In the genomic region with DNA sequence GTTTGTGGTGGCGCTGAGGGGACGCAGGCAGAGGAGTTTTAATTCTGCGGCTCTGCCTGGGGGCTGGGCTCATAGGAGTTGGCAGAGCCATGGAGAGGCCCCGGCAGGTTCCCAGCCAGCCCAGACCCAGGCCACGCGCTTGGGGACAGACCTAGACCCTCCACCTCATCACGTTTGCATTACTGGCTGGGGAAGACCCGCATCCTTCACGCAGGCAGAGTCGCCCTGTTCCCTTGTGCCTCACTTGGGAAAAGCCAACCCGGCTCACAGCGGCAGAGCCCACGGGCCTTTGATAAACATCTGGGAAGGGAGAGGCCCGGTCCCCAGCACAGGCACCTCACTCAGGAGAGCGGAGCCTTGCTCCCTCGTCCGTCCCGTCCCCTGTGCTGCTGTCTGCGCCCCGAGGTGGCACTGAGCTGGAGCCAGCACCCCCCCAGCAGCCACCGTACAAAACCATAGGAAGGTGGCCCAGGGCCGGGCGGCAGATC, we compare ENCODE assay signal across 13 cellular contexts. TPM values are rescaled to one million over a fixed set of nuclear protein-coding genes. Genes with fewer than 3 reads are reported as not detected.
DNase-seq lines count a peak whose midpoint lies in the region; ATAC-seq and TF ChIP-seq lines count a peak whose summit lies in the region.
"Had no signal": no experiment of that assay in that cellular context is flagged by ENCODE, and none has a peak within 500 bp of the region (broad histone marks: within the 10 kb centered on the region; RNA-seq: fewer than 3 reads in every experiment).

No MANE protein-coding gene starts in this region.

- peak overlapping the region; percentile 39 for H3K27ac Mint-ChIP-seq in glutamatergic neuron (ENCODE audit: unreplicated experiment)
- H3K27ac Mint-ChIP-seq: activated B cell treated with CpG ODN at 0.5 μM for 24 hours; stimulated activated naive CD8-positive, alpha-beta T cell treated with anti-CD3 and anti-CD28 coated beads, Interleukin-15, Interleukin-2, amounts not matched to agents 100 ng/mL and 50 ng/mL, for 24 hours had no signal

- no peak for TF ChIP-seq POLR2A in heart left ventricle (IDR thresholded peaks at IDR 0.05)

- peak overlapping the region in 11 of 12 donors; percentile 2 to 58 (median 47) for H3K27ac ChIP-seq in heart left ventricle

- H3K27me3 ChIP-seq in heart left ventricle: no peaks in the 10 kb centered on the region
- H3K27me3 ChIP-seq: adrenal gland had no signal

- H3K9me3 Mint-ChIP-seq in glutamatergic neuron (ENCODE audit: unreplicated experiment): peaks cover 2% of the 10 kb centered on the region
- H3K9me3 Mint-ChIP-seq: activated B cell treated with CpG ODN at 0.5 μM for 24 hours; stimulated activated naive CD8-positive, alpha-beta T cell treated with anti-CD3 and anti-CD28 coated beads, Interleukin-15, Interleukin-2, amounts not matched to agents 100 ng/mL and 50 ng/mL, for 24 hours had no signal

- no peak overlapping the region for H3K4me3 ChIP-seq in heart left ventricle
- H3K4me3 ChIP-seq: adrenal gland had no signal

- TF ChIP-seq CTCF in heart left ventricle (IDR thresholded peaks at IDR 0.05): no peak
- no peak for TF ChIP-seq CTCF in glutamatergic neuron (IDR thresholded peaks at IDR 0.05; ENCODE audit: partially characterized antibody, unreplicated experiment)

- H3K27me3 Mint-ChIP-seq in glutamatergic neuron (ENCODE audit: unreplicated experiment): peaks cover 4% of the 10 kb centered on the region
- H3K27me3 Mint-ChIP-seq: activated B cell treated with CpG ODN at 0.5 μM for 24 hours; stimulated activated naive CD8-positive, alpha-beta T cell treated with anti-CD3 and anti-CD28 coated beads, Interleukin-15, Interleukin-2, amounts not matched to agents 100 ng/mL and 50 ng/mL, for 24 hours had no signal

- intact Hi-C loops in heart left ventricle (cut with DNase I): loop anchor here (1.0 to 10.0 kb wide), 8 partner anchors 68 to 275 kb away; partner anchors contain the start of gene CYTH3 (in 5 of the 10)
- intact Hi-C loops in cardiac septum (cut with DNase I): loop anchor here (2.0 to 10.0 kb wide), 4 partner anchors 98 to 275 kb away; no protein-coding TSS in a partner anchor
- intact Hi-C loops in posterior vena cava (cut with DNase I): loop anchor here (2.0 to 10.0 kb wide), 3 partner anchors 105 to 165 kb away; no protein-coding TSS in a partner anchor

- no peak overlapping the region for H3K4me3 Mint-ChIP-seq in glutamatergic neuron (ENCODE audit: unreplicated experiment)
- H3K4me3 Mint-ChIP-seq: activated B cell treated with CpG ODN at 0.5 μM for 24 hours; stimulated activated naive CD8-positive, alpha-beta T cell treated with anti-CD3 and anti-CD28 coated beads, Interleukin-15, Interleukin-2, amounts not matched to agents 100 ng/mL and 50 ng/mL, for 24 hours had no signal

- H3K9me3 ChIP-seq in heart left ventricle: no peaks in the 10 kb centered on the region
- H3K9me3 ChIP-seq: adrenal gland had no signal

- DNase-seq in heart left ventricle (no peak), cardiac septum (ENCODE audit: low spot score) (no peak), glutamatergic neuron (no peak), posterior vena cava (ENCODE audit: low spot score) (peak; percentile 80), SHP77 (lab: John Stamatoyannopoulos, UW) (no peak), NCI-H82 (lab: John Stamatoyannopoulos, UW) (no peak), DMS114 treated with DMSO at 0.1 percent for 48 hours (lab: John Stamatoyannopoulos, UW; ENCODE audit: unreplicated experiment) (no peak)
- DNase-seq: activated B cell treated with CpG ODN at 0.5 μM for 24 hours; activated CD8-positive, alpha-beta memory T cell treated with anti-CD3 and anti-CD28 coated beads, Interleukin-2, amount 50 U/mL, for 48 hours; MV-4-11 had no signal

- ATAC-seq in heart left ventricle (peak in 1 of 4 donors; percentile 4), HG03571 (IDR thresholded peaks at IDR 0.05; ENCODE audit: unreplicated experiment) (no peak)

- peaks cover 41% of the 10 kb centered on the region for H3K4me1 Mint-ChIP-seq in glutamatergic neuron (ENCODE audit: low read depth, unreplicated experiment)
- H3K4me1 Mint-ChIP-seq: activated B cell treated with CpG ODN at 0.5 μM for 24 hours had no signal

- 43 to 72% (median 63%) methylated on average over 19 to 23 of the region's 23 CpGs for WGBS in heart left ventricle, 4 donors

- peaks cover 0 to 99% (median 77%) of the 10 kb centered on the region in 9 donors for H3K36me3 ChIP-seq in heart left ventricle

- no peaks in the 10 kb centered on the region for H3K36me3 Mint-ChIP-seq in glutamatergic neuron (ENCODE audit: unreplicated experiment)

- H3K4me1 ChIP-seq in heart left ventricle: peaks cover 3 to 53% (median 34%) of the 10 kb centered on the region in 12 donors

RNA-seq across cellular contexts. Expression of gene USP42, which starts 54.8 kb away (rescaled TPM):
- total RNA-seq in heart left ventricle (1 to 10 TPM; 3.7 to 6.9 (median 4.9) TPM), cardiac septum (5.8 TPM), glutamatergic neuron (ENCODE audit: unreplicated experiment) (16.6 TPM), posterior vena cava (10 to 100 TPM in 1 of 2 donors, 1 to 10 TPM in 1; 8.3 to 11.2 TPM)
- 1 to 10 TPM; 2.0 to 3.7 TPM for polyA plus RNA-seq in heart left ventricle
